Comparison of ENCODE assay signal across 14 cellular contexts in the genomic region with DNA sequence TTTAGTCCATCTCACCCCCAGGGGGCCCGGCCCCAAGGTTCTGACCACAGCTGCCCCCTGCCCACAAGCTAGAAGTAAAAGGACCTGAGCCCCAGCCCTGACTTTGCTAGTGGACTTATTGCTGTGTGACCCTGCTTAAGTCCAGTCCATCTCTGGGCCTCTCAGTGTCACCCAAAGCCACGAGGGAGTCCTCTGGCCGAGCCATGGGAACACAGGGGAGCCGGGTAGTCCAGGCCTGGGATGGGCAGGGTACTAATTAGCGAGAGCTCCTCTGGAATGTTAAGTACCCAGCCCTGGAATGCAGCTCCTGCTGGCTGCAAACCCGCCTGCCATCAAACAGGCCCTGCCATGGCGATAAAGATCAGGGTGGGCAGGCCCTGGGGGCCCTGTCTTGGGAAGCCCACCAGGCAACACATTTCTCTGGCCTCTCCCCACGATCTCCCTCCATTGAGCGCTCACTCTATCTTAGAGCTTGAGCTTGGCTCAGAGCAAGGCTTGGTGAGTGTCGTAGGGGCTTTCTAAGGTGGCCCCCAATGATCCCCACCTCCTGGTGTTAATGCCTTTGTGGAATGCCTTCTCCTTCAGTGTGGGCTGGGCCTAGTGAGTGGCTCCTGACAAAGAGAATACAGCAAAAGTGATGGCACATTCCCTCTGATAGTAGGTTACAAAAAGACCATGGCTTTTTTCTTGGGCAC.
A peak's percentile ranks its signal among the peaks of the same experiment; 100 is the strongest.
DNase-seq lines count a peak whose midpoint lies in the region; ATAC-seq and TF ChIP-seq lines count a peak whose summit lies in the region.
"Had no signal": no experiment of that assay in that cellular context is flagged by ENCODE, and none has a peak within 500 bp of the region (broad histone marks: within the 10 kb centered on the region; RNA-seq: fewer than 3 reads in every experiment).

No MANE protein-coding gene starts in this region.

- ATAC-seq in RWPE2 (ENCODE audit: low read depth) = no peak
- peak; percentile 33 for ATAC-seq in left ventricle myocardium superior
- ATAC-seq: activated naive CD8-positive, alpha-beta T cell treated with anti-CD3 and anti-CD28 coated beads, Interleukin-2, amount 50 U/mL, for 24 hours had no signal

- no peaks in the 10 kb centered on the region for H3K79me2 ChIP-seq in neural progenitor cell (ENCODE audit: low read depth)

- peaks cover 42% of the 10 kb centered on the region for H3F3A ChIP-seq in neural progenitor cell (ENCODE audit: low read depth)

- H3K9ac ChIP-seq in neural progenitor cell = no peak overlapping the region

- CTCF ChIA-PET in Caco-2 (lab: Charles Lee) = interaction anchor here (1.3 kb wide), 1 partner anchor 17 kb away, joined by 7 read pairs; no protein-coding TSS in a partner anchor

- H3K27ac ChIP-seq in RWPE2 (ENCODE audit: poor library complexity, severe bottlenecking) (no peak overlapping the region), neural progenitor cell (peak overlapping the region; percentile 90)

- H3K9me3 Mint-ChIP-seq in Caco-2 (ENCODE audit: unreplicated experiment) (no peaks in the 10 kb centered on the region), neural progenitor cell (no peaks in the 10 kb centered on the region)
- H3K9me3 Mint-ChIP-seq: activated naive CD8-positive, alpha-beta T cell treated with anti-CD3 and anti-CD28 coated beads, Interleukin-2, amount 50 U/mL, for 24 hours had no signal

- H3K36me3 Mint-ChIP-seq in Caco-2 (ENCODE audit: insufficient read depth, unreplicated experiment) = no peaks in the 10 kb centered on the region
- H3K36me3 Mint-ChIP-seq in neural progenitor cell = no peaks in the 10 kb centered on the region

- H3K4me3 Mint-ChIP-seq in Caco-2 (ENCODE audit: unreplicated experiment) (no peak overlapping the region), neural progenitor cell (no peak overlapping the region)
- H3K4me3 Mint-ChIP-seq: activated naive CD8-positive, alpha-beta T cell treated with anti-CD3 and anti-CD28 coated beads, Interleukin-2, amount 50 U/mL, for 24 hours had no signal

- POLR2A ChIA-PET in Caco-2 (lab: Charles Lee) = no interaction called here

- intact Hi-C loops in Caco-2 (cut with micrococcal nuclease; ENCODE audit: unreplicated experiment) (no loop called here), left ventricle myocardium superior (cut with micrococcal nuclease) (no loop called here)

- H4K20me1 ChIP-seq in neural progenitor cell (ENCODE audit: low read depth) = no peaks in the 10 kb centered on the region

- peak overlapping the region; percentile 58 for H2AFZ ChIP-seq in neural progenitor cell (replicated peaks)

- H3K27me3 Mint-ChIP-seq in Caco-2 (ENCODE audit: insufficient read depth, unreplicated experiment) (no peaks in the 10 kb centered on the region), neural progenitor cell (ENCODE audit: insufficient read depth, low read depth) (peaks cover 8% of the 10 kb centered on the region)

- peaks cover 14% of the 10 kb centered on the region for H3K4me1 ChIP-seq in Caco-2
- H3K4me1 ChIP-seq in RWPE2 (ENCODE audit: insufficient read depth, poor library complexity, severe bottlenecking) = peaks cover 18% of the 10 kb centered on the region
- peaks cover 19% of the 10 kb centered on the region for H3K4me1 ChIP-seq in neural progenitor cell

- H3K9me3 ChIP-seq in Caco-2 = no peaks in the 10 kb centered on the region
- no peaks in the 10 kb centered on the region for H3K9me3 ChIP-seq in RWPE2 (ENCODE audit: severe bottlenecking)
- no peaks in the 10 kb centered on the region for H3K9me3 ChIP-seq in neural progenitor cell (ENCODE audit: low read depth)

- TF ChIP-seq CTCF in Caco-2 (IDR thresholded peaks at IDR 0.05; ENCODE audit: insufficient read depth in 1 of 2, low read depth in 1 of 2, low read length in 1 of 2, severe bottlenecking in 1 of 2, unreplicated experiment in 1 of 2) = no peak
- TF ChIP-seq CTCF in RWPE2 (IDR thresholded peaks at IDR 0.05; ENCODE audit: poor library complexity, severe bottlenecking) = no peak
- no peak for TF ChIP-seq CTCF in neural progenitor cell (IDR thresholded peaks at IDR 0.05)
- TF ChIP-seq CTCF in GM20000 (IDR thresholded peaks at IDR 0.05; ENCODE audit: extremely low read depth, missing control alignments) = no peak

- H3K4me3 ChIP-seq in Caco-2 (ENCODE audit: low read depth, low read length) (no peak overlapping the region), RWPE2 (ENCODE audit: severe bottlenecking) (no peak overlapping the region), neural progenitor cell (no peak overlapping the region)

- peak; percentile 22 to 69 for DNase-seq in Caco-2
- peak; percentile 57 for DNase-seq in RWPE2 (ENCODE audit: low spot score)
- no peak for DNase-seq in left ventricle myocardium superior
- DNase-seq in neural progenitor cell (ENCODE audit: low spot score) = peak; percentile 91
- DNase-seq in NCI-H2081 treated with DMSO at 0.1 percent for 48 hours (lab: John Stamatoyannopoulos, UW) = no peak
- no peak for DNase-seq in GM20000 (ENCODE audit: low spot score)
- DNase-seq in effector CD8-positive, alpha-beta T cell (lab: John Stamatoyannopoulos, UW) = no peak
- no peak for DNase-seq in OCI-M1 (lab: John Stamatoyannopoulos, UW)
- DNase-seq: activated naive CD8-positive, alpha-beta T cell treated with anti-CD3 and anti-CD28 coated beads, Interleukin-2, amount 50 U/mL, for 24 hours; cortex of kidney; DMS153; NCI-H1092; NCI-H526; stimulated activated CD4-positive, alpha-beta T cell treated with anti-CD3 and anti-CD28 coated beads, Interleukin-1b, Interleukin-23, amount 100 ng/mL, for 48 hours had no signal

- H3K27me3 ChIP-seq in Caco-2 (replicated peaks; ENCODE audit: control insufficient read depth, insufficient read depth, low read length) = no peaks in the 10 kb centered on the region
- no peaks in the 10 kb centered on the region for H3K27me3 ChIP-seq in RWPE2 (ENCODE audit: insufficient read depth, poor library complexity, severe bottlenecking)
- no peaks in the 10 kb centered on the region for H3K27me3 ChIP-seq in neural progenitor cell

- H3K36me3 ChIP-seq in Caco-2 (ENCODE audit: control insufficient read depth, insufficient read depth, low read length) (no peaks in the 10 kb centered on the region), RWPE2 (ENCODE audit: low read depth) (no peaks in the 10 kb centered on the region), neural progenitor cell (no peaks in the 10 kb centered on the region)

- BruUV-seq in Caco-2 (replicated peaks; lab: Mats Ljungman, UMichigan) = no TSS peak

- peaks cover 6% of the 10 kb centered on the region for H3K4me1 Mint-ChIP-seq in Caco-2 (ENCODE audit: low read depth, unreplicated experiment)
- peaks cover 18% of the 10 kb centered on the region for H3K4me1 Mint-ChIP-seq in neural progenitor cell

- H3K4me2 ChIP-seq in neural progenitor cell = peak overlapping the region; percentile 46

- H3K27ac Mint-ChIP-seq in Caco-2 (ENCODE audit: unreplicated experiment) (no peak overlapping the region), neural progenitor cell (peak overlapping the region; percentile 53)
- H3K27ac Mint-ChIP-seq: activated naive CD8-positive, alpha-beta T cell treated with anti-CD3 and anti-CD28 coated beads, Interleukin-2, amount 50 U/mL, for 24 hours had no signal

Comparison
In these comparisons a context has a peak if more than half of its experiments do, and no peak if none do; other contexts are left out.
1. DNase-seq: peak in Caco-2 (2 of 2), RWPE2 (single experiment) and neural progenitor cell (single experiment); none in left ventricle myocardium superior (single experiment), NCI-H2081 treated with DMSO at 0.1 percent for 48 hours (single experiment), GM20000 (single experiment), effector CD8-positive, alpha-beta T cell (single experiment) and OCI-M1 (single experiment).